ENCODE assay signal across 20 cellular contexts in the genomic region with DNA sequence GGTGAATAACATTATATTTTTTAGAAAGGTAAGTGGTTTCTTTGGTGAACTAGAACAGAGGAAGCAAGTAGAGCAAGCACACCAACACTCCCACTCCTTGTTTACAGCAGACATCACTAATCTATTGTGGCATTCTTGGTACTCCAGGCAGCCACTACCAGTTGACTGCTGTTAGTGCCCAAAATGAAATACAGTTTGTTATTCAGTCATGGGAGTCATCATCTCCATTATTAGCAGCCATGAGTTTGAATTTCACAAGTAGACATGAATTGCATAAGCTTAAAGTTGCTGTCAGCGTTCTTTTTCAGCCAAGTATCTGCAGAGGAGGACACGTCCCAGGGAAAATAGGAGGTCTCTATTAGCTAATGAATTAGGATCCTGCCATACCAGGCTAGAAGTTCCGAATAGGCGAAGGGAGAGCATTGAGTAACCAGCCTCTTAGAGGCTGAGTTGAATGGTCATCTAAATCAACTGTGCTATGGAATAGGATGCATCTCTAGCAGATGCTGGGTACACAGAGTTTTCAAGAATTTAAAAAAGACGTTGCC.
"Had no signal": no experiment of that assay in that cellular context is flagged by ENCODE, and none has a peak within 500 bp of the region (broad histone marks: within the 10 kb centered on the region; RNA-seq: fewer than 3 reads in every experiment).

No MANE protein-coding gene starts in this region.

- H3K27me3 ChIP-seq: upper lobe of left lung had no signal

- DNase-seq: activated CD4-positive, alpha-beta memory T cell treated with anti-CD3 and anti-CD28 coated beads, Interleukin-2, amount 10 ng/mL, durations not matched to agents 7 days and 5 days; activated CD4-positive, alpha-beta T cell treated with anti-CD3 and anti-CD28 coated beads for 48 hours; activated gamma-delta T cell treated with Interleukin-2 at 50 U/mL for 16 hours; activated naive CD8-positive, alpha-beta T cell treated with anti-CD3 and anti-CD28 coated beads, Interleukin-2, amount 10 ng/mL, durations not matched to agents 7 days and 5 days; activated T-cell treated with anti-CD3 and anti-CD28 coated beads, Interleukin-2, amount 50 U/mL, for 72 hours; amygdala; cortex of kidney; hypothalamus; left ventricle myocardium superior; midbrain; natural killer cell; stimulated activated CD4-positive, alpha-beta T cell treated with anti-CD3 and anti-CD28 coated beads, Interleukin-4, amount 100 ng/mL, for 24 hours; stimulated activated naive CD4-positive, alpha-beta T cell treated with Interleukin-2 at 50 U/mL for 16 hours; T-cell; T1000; upper lobe of left lung had no signal

- H3K4me3 Mint-ChIP-seq: activated CD4-positive, alpha-beta memory T cell treated with anti-CD3 and anti-CD28 coated beads, Interleukin-2, amount 10 ng/mL, durations not matched to agents 7 days and 5 days; activated naive CD8-positive, alpha-beta T cell treated with anti-CD3 and anti-CD28 coated beads, Interleukin-2, amount 10 ng/mL, durations not matched to agents 7 days and 5 days; activated T-cell treated with anti-CD3 and anti-CD28 coated beads, Interleukin-2, amount 50 U/mL, for 72 hours; natural killer cell; T-cell; WTC11 had no signal

- H3K27ac ChIP-seq: epithelial cell of prostate, thoracic aorta, upper lobe of left lung had no signal

- H3K4me3 ChIP-seq: thoracic aorta, upper lobe of left lung had no signal

- H3K4me1 ChIP-seq: upper lobe of left lung had no signal

- H3K4me1 Mint-ChIP-seq: natural killer cell had no signal

- H3K36me3 ChIP-seq: thoracic aorta, upper lobe of left lung had no signal

- FAIRE-seq: frontal cortex had no signal

- H3K27me3 Mint-ChIP-seq: activated CD4-positive, alpha-beta memory T cell treated with anti-CD3 and anti-CD28 coated beads, Interleukin-2, amount 10 ng/mL, durations not matched to agents 7 days and 5 days; activated naive CD8-positive, alpha-beta T cell treated with anti-CD3 and anti-CD28 coated beads, Interleukin-2, amount 10 ng/mL, durations not matched to agents 7 days and 5 days; T-cell had no signal

- ATAC-seq: activated T-cell treated with anti-CD3 and anti-CD28 coated beads, Interleukin-2, amount 50 U/mL, for 72 hours; left ventricle myocardium superior; natural killer cell; T-cell; WTC11 had no signal

- H3K27ac Mint-ChIP-seq: activated CD4-positive, alpha-beta memory T cell treated with anti-CD3 and anti-CD28 coated beads, Interleukin-2, amount 10 ng/mL, durations not matched to agents 7 days and 5 days; activated naive CD8-positive, alpha-beta T cell treated with anti-CD3 and anti-CD28 coated beads, Interleukin-2, amount 10 ng/mL, durations not matched to agents 7 days and 5 days; natural killer cell; WTC11 had no signal
